Comparison of ENCODE assay signal across 15 cellular contexts in the genomic region with DNA sequence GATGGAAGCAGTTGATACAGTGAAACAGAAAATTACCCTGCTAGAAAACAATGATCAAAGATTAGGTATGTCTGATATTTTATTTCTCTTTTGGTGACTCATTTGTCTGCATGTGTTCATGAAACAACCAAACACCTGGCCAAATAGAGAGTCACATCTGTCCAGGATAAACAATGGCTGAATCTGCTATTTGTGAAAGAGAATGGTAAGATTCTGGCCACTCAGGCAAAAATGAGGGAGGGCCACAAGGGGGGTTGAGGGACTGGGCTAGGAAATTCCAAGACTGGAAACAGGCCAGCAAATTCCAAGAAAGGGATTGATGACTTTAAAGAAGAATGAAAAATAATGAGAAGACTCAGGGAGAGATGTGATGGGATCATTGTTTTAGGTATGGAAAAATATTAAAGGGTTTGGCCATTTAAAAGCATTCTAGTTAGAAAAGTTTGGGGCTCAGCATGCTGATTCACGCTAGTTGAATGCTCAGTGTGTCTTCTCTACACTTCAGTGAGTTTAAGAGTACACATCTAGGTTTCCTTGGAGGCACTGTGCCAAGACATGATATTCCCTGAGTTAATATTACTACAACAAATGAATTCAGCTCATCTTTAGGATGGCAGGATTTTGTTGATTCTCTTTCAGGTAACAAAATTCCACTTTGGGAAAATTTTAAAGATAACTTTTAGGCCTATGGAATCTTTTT. TPM values are rescaled to one million over a fixed set of nuclear protein-coding genes. Genes with fewer than 3 reads are reported as not detected.
DNase-seq lines count a peak whose midpoint lies in the region; ATAC-seq, FAIRE-seq and TF ChIP-seq lines count a peak whose summit lies in the region.
"Had no signal": no experiment of that assay in that cellular context is flagged by ENCODE, and none has a peak within 500 bp of the region (broad histone marks: within the 10 kb centered on the region; RNA-seq: fewer than 3 reads in every experiment).

No MANE protein-coding gene starts in this region.

- H3K27me3 Mint-ChIP-seq in activated naive CD4-positive, alpha-beta T cell treated with anti-CD3 and anti-CD28 coated beads, Interleukin-2, amount 50 U/mL, for 24 hours: no peaks in the 10 kb centered on the region
- no peaks in the 10 kb centered on the region for H3K27me3 Mint-ChIP-seq in stimulated activated naive B cell treated with anti-CD40 and anti-IgM and Interleukin-4, amounts not matched to agents 10 μg/mL and 1 μg/mL and 100 μg/mL, for 72 hours

- peak overlapping the region; percentile 87 for H3K27ac Mint-ChIP-seq in activated naive CD4-positive, alpha-beta T cell treated with anti-CD3 and anti-CD28 coated beads, Interleukin-2, amount 50 U/mL, for 24 hours
- H3K27ac Mint-ChIP-seq in activated naive CD4-positive, alpha-beta T cell treated with anti-CD3 and anti-CD28 coated beads, Interleukin-2, amount 50 U/mL, for 72 hours: peak overlapping the region in 1 of 2 donors; percentile 59
- H3K27ac Mint-ChIP-seq in stimulated activated naive B cell treated with anti-CD40 and anti-IgM and Interleukin-4, amounts not matched to agents 10 μg/mL and 1 μg/mL and 100 μg/mL, for 72 hours: peak overlapping the region; percentile 9

- no peaks in the 10 kb centered on the region for H3K9me3 Mint-ChIP-seq in activated naive CD4-positive, alpha-beta T cell treated with anti-CD3 and anti-CD28 coated beads, Interleukin-2, amount 50 U/mL, for 24 hours
- no peaks in the 10 kb centered on the region for H3K9me3 Mint-ChIP-seq in activated naive CD4-positive, alpha-beta T cell treated with anti-CD3 and anti-CD28 coated beads, Interleukin-2, amount 50 U/mL, for 72 hours
- H3K9me3 Mint-ChIP-seq in stimulated activated naive B cell treated with anti-CD40 and anti-IgM and Interleukin-4, amounts not matched to agents 10 μg/mL and 1 μg/mL and 100 μg/mL, for 72 hours: no peaks in the 10 kb centered on the region

- FAIRE-seq in frontal cortex (lab: Jason Lieb, UNC): no peak
- FAIRE-seq: G401.6 had no signal

- H3K4me3 Mint-ChIP-seq in activated naive CD4-positive, alpha-beta T cell treated with anti-CD3 and anti-CD28 coated beads, Interleukin-2, amount 50 U/mL, for 24 hours: no peak overlapping the region
- no peak overlapping the region for H3K4me3 Mint-ChIP-seq in stimulated activated naive B cell treated with anti-CD40 and anti-IgM and Interleukin-4, amounts not matched to agents 10 μg/mL and 1 μg/mL and 100 μg/mL, for 72 hours

- no peak overlapping the region for H3K4me3 ChIP-seq in fibroblast of the aortic adventitia (ENCODE audit: low read depth, low read length)

- no peak for DNase-seq in activated naive CD4-positive, alpha-beta T cell treated with anti-CD3 and anti-CD28 coated beads, Interleukin-2, amount 50 U/mL, for 72 hours (ENCODE audit: low spot score in 2 of 2)
- DNase-seq in RWPE1 (ENCODE audit: low spot score) (peak; percentile 26), fibroblast of the aortic adventitia (ENCODE audit: low read depth) (peak; percentile 53), frontal cortex (ENCODE audit: low spot score in 2 of 2) (no peak)
- no peak for DNase-seq in stimulated activated naive B cell treated with anti-CD40 and anti-IgM and Interleukin-4, amounts not matched to agents 10 μg/mL and 1 μg/mL and 100 μg/mL, for 72 hours
- no peak for DNase-seq in stimulated activated CD4-positive, alpha-beta T cell treated with anti-CD3 and anti-CD28 coated beads, Interleukin-12 subunit alpha, Interleukin-12 subunit beta, amount 100 ng/mL, for 4 hours
- DNase-seq: central memory CD4-positive, alpha-beta T cell; islet precursor cell; NCI-H2227 treated with DMSO at 0.1 percent for 48 hours; occipital lobe; stimulated activated CD8-positive, alpha-beta memory T cell treated with anti-CD3 and anti-CD28 coated beads, Interleukin-4, amount 100 ng/mL, for 48 hours; WERI-Rb-1 had no signal

- POLR2A ChIA-PET in RWPE1 (lab: Yijun Ruan, JAX; ENCODE audit: low non-redundant PET): no interaction called here

- H3K27ac ChIP-seq in RWPE1: no peak overlapping the region
- H3K27ac ChIP-seq: WERI-Rb-1 had no signal

- peaks cover 22% of the 10 kb centered on the region for H3K36me3 Mint-ChIP-seq in activated naive CD4-positive, alpha-beta T cell treated with anti-CD3 and anti-CD28 coated beads, Interleukin-2, amount 50 U/mL, for 24 hours
- H3K36me3 Mint-ChIP-seq in activated naive CD4-positive, alpha-beta T cell treated with anti-CD3 and anti-CD28 coated beads, Interleukin-2, amount 50 U/mL, for 72 hours: peaks cover 0 to 26% of the 10 kb centered on the region in 2 donors
- peaks cover 38 to 42% of the 10 kb centered on the region in 2 donors for H3K36me3 Mint-ChIP-seq in stimulated activated naive B cell treated with anti-CD40 and anti-IgM and Interleukin-4, amounts not matched to agents 10 μg/mL and 1 μg/mL and 100 μg/mL, for 72 hours

- TF ChIP-seq CTCF in RWPE1 (conservative IDR thresholded peaks at IDR 0.05; ENCODE audit: low read depth) (no peak), fibroblast of the aortic adventitia (IDR thresholded peaks at IDR 0.05; ENCODE audit: insufficient read depth, low read length) (no peak)

- ATAC-seq in activated naive CD4-positive, alpha-beta T cell treated with anti-CD3 and anti-CD28 coated beads, Interleukin-2, amount 50 U/mL, for 72 hours: no peak
- no peak for ATAC-seq in stimulated activated naive B cell treated with anti-CD40 and anti-IgM and Interleukin-4, amounts not matched to agents 10 μg/mL and 1 μg/mL and 100 μg/mL, for 72 hours (replicated peaks)
- ATAC-seq in HG02970 (IDR thresholded peaks at IDR 0.05; ENCODE audit: low FRiP score, unreplicated experiment): no peak

- CTCF ChIA-PET in RWPE1 (lab: Yijun Ruan, JAX): interaction anchor here (0.6 to 0.7 kb wide), 2 partner anchors 17 to 232 kb away, joined by 3 to 7 read pairs; no protein-coding TSS in a partner anchor

- H3K4me1 Mint-ChIP-seq in activated naive CD4-positive, alpha-beta T cell treated with anti-CD3 and anti-CD28 coated beads, Interleukin-2, amount 50 U/mL, for 24 hours: peaks cover 18% of the 10 kb centered on the region
- peaks cover 5 to 6% of the 10 kb centered on the region in 2 donors for H3K4me1 Mint-ChIP-seq in stimulated activated naive B cell treated with anti-CD40 and anti-IgM and Interleukin-4, amounts not matched to agents 10 μg/mL and 1 μg/mL and 100 μg/mL, for 72 hours

RNA-seq across cellular contexts. Expression of gene TRAF5, which starts 44.9 kb away (rescaled TPM):
- 10 to 100 TPM; 33.3 to 54.9 TPM for total RNA-seq in activated naive CD4-positive, alpha-beta T cell treated with anti-CD3 and anti-CD28 coated beads, Interleukin-2, amount 50 U/mL, for 72 hours
- total RNA-seq in fibroblast of the aortic adventitia (ENCODE audit: low replicate concordance) (9.4 and 20.6 TPM in 2 replicates), frontal cortex (16.3 TPM)

Comparison
In these comparisons a context has a peak if more than half of its experiments do, and no peak if none do; other contexts are left out.
1. DNase-seq: peak in RWPE1 (single experiment) and fibroblast of the aortic adventitia (single experiment); none in activated naive CD4-positive, alpha-beta T cell treated with anti-CD3 and anti-CD28 coated beads, Interleukin-2, amount 50 U/mL, for 72 hours (0 of 2), stimulated activated naive B cell treated with anti-CD40 and anti-IgM and Interleukin-4, amounts not matched to agents 10 μg/mL and 1 μg/mL and 100 μg/mL, for 72 hours (single experiment), frontal cortex (0 of 2) and stimulated activated CD4-positive, alpha-beta T cell treated with anti-CD3 and anti-CD28 coated beads, Interleukin-12 subunit alpha, Interleukin-12 subunit beta, amount 100 ng/mL, for 4 hours (single experiment).